ENCODE assay signal across 14 cellular contexts in genomic region chr16:25747160-25747758, GRCh38. TPM values are rescaled to one million over a fixed set of nuclear protein-coding genes. Genes with fewer than 3 reads are reported as not detected.
A peak's percentile ranks its signal among the peaks of the same experiment; 100 is the strongest.
DNase-seq lines count a peak whose midpoint lies in the region; ATAC-seq and TF ChIP-seq lines count a peak whose summit lies in the region.
"Had no signal": no experiment of that assay in that cellular context is flagged by ENCODE, and none has a peak within 500 bp of the region (broad histone marks: within the 10 kb centered on the region; RNA-seq: fewer than 3 reads in every experiment).

No MANE protein-coding gene starts in this region.

- no peak for ATAC-seq in gastroesophageal sphincter
- ATAC-seq: stimulated activated memory B cell treated with anti-CD40 and anti-IgM and Interleukin-4, amounts not matched to agents 10 μg/mL and 1 μg/mL and 100 μg/mL, for 72 hours had no signal

- H3K27me3 ChIP-seq in H7 (ENCODE audit: control insufficient read depth, insufficient read depth, low read length) (no peaks in the 10 kb centered on the region), MG63 (no peaks in the 10 kb centered on the region), gastroesophageal sphincter (no peaks in the 10 kb centered on the region)
- H3K27me3 ChIP-seq: neutrophil had no signal

- H3K9me3 ChIP-seq in MG63 (no peaks in the 10 kb centered on the region), gastroesophageal sphincter (peaks cover 0 to 5% (median 0%) of the 10 kb centered on the region in 3 donors)
- H3K9me3 ChIP-seq: Caco-2, neutrophil had no signal

- no peak overlapping the region for H3K27ac ChIP-seq in gastroesophageal sphincter
- H3K27ac ChIP-seq: neutrophil had no signal

- H3K4me1 Mint-ChIP-seq in activated T-helper 1 cell treated with anti-CD3 and anti-CD28 coated beads, Interleukin-12 subunit alpha, Interleukin-12 subunit beta, Interleukin-2, Interleukin-4 antibody, amounts not matched to agents 30 ng/mL and 10 ng/mL and 1 ng/mL, durations not matched to agents 14 hours and 24 hours and 36 hours (ENCODE audit: low read depth) = no peaks in the 10 kb centered on the region
- peaks cover 10% of the 10 kb centered on the region for H3K4me1 Mint-ChIP-seq in mesothelial cell of epicardium
- H3K4me1 Mint-ChIP-seq: central memory CD8-positive, alpha-beta T cell; stimulated activated memory B cell treated with anti-CD40 and anti-IgM and Interleukin-4, amounts not matched to agents 10 μg/mL and 1 μg/mL and 100 μg/mL, for 72 hours had no signal

- 66 to 100% methylated on average over 1 to 6 of the region's 7 CpGs for WGBS in gastroesophageal sphincter (ENCODE audit: low coverage in 1 of 2), 2 donors

- TF ChIP-seq EP300 in gastroesophageal sphincter (IDR thresholded peaks at IDR 0.05) = no peak

- intact Hi-C loops in activated T-helper 1 cell treated with anti-CD3 and anti-CD28 coated beads, Interleukin-12 subunit alpha, Interleukin-12 subunit beta, Interleukin-2, Interleukin-4 antibody, amounts not matched to agents 30 ng/mL and 10 ng/mL and 1 ng/mL, durations not matched to agents 14 hours and 24 hours and 36 hours (cut with micrococcal nuclease) = no loop called here

- H3K4me3 ChIP-seq in H7 (ENCODE audit: insufficient read depth, low read depth, low read length) (no peak overlapping the region), MG63 (no peak overlapping the region), gastroesophageal sphincter (no peak overlapping the region)

- no peaks in the 10 kb centered on the region for H3K36me3 Mint-ChIP-seq in activated T-helper 1 cell treated with anti-CD3 and anti-CD28 coated beads, Interleukin-12 subunit alpha, Interleukin-12 subunit beta, Interleukin-2, Interleukin-4 antibody, amounts not matched to agents 30 ng/mL and 10 ng/mL and 1 ng/mL, durations not matched to agents 14 hours and 24 hours and 36 hours (ENCODE audit: low read depth)
- H3K36me3 Mint-ChIP-seq in mesothelial cell of epicardium = peaks cover 2% of the 10 kb centered on the region
- H3K36me3 Mint-ChIP-seq: stimulated activated memory B cell treated with anti-CD40 and anti-IgM and Interleukin-4, amounts not matched to agents 10 μg/mL and 1 μg/mL and 100 μg/mL, for 72 hours had no signal

- no peak for TF ChIP-seq POLR2A in gastroesophageal sphincter (IDR thresholded peaks at IDR 0.05)

- DNase-seq in H7 (peak; percentile 17), MG63 (peak; percentile 8), mesothelial cell of epicardium (ENCODE audit: low spot score in 2 of 2, unreplicated experiment in 2 of 2) (peak; percentile 23 to 69), AML-193 (lab: John Stamatoyannopoulos, UW) (no peak), GF-D8 (lab: John Stamatoyannopoulos, UW) (no peak)
- DNase-seq in activated T-helper 1 cell treated with anti-CD3 and anti-CD28 coated beads, Interleukin-12 subunit alpha, Interleukin-12 subunit beta, Interleukin-2, Interleukin-4 antibody, amounts not matched to agents 30 ng/mL and 10 ng/mL and 1 ng/mL, durations not matched to agents 14 hours and 24 hours and 36 hours (ENCODE audit: low spot score) = peak; percentile 2
- DNase-seq: activated gamma-delta T cell treated with Interleukin-2 at 50 U/mL for 16 hours, kidney glomerular epithelial cell, NCI-H1694 treated with DMSO at 0.1 percent for 48 hours had no signal

- TF ChIP-seq CTCF in mesothelial cell of epicardium (IDR thresholded peaks at IDR 0.05; ENCODE audit: unreplicated experiment) (no peak), gastroesophageal sphincter (IDR thresholded peaks at IDR 0.05) (no peak)

- no peak overlapping the region for H3K27ac Mint-ChIP-seq in activated T-helper 1 cell treated with anti-CD3 and anti-CD28 coated beads, Interleukin-12 subunit alpha, Interleukin-12 subunit beta, Interleukin-2, Interleukin-4 antibody, amounts not matched to agents 30 ng/mL and 10 ng/mL and 1 ng/mL, durations not matched to agents 14 hours and 24 hours and 36 hours
- no peak overlapping the region for H3K27ac Mint-ChIP-seq in mesothelial cell of epicardium
- H3K27ac Mint-ChIP-seq: stimulated activated memory B cell treated with anti-CD40 and anti-IgM and Interleukin-4, amounts not matched to agents 10 μg/mL and 1 μg/mL and 100 μg/mL, for 72 hours had no signal

- H3K36me3 ChIP-seq in H7 (replicated peaks; ENCODE audit: control insufficient read depth, insufficient read depth, low read length) (no peaks in the 10 kb centered on the region), MG63 (no peaks in the 10 kb centered on the region), gastroesophageal sphincter (no peaks in the 10 kb centered on the region)
- H3K36me3 ChIP-seq: neutrophil had no signal

- no peaks in the 10 kb centered on the region for H3K27me3 Mint-ChIP-seq in activated T-helper 1 cell treated with anti-CD3 and anti-CD28 coated beads, Interleukin-12 subunit alpha, Interleukin-12 subunit beta, Interleukin-2, Interleukin-4 antibody, amounts not matched to agents 30 ng/mL and 10 ng/mL and 1 ng/mL, durations not matched to agents 14 hours and 24 hours and 36 hours (ENCODE audit: insufficient read depth)
- peaks cover 4% of the 10 kb centered on the region for H3K27me3 Mint-ChIP-seq in mesothelial cell of epicardium (ENCODE audit: low read depth)
- H3K27me3 Mint-ChIP-seq: central memory CD8-positive, alpha-beta T cell; stimulated activated memory B cell treated with anti-CD40 and anti-IgM and Interleukin-4, amounts not matched to agents 10 μg/mL and 1 μg/mL and 100 μg/mL, for 72 hours had no signal

- H3K9me3 Mint-ChIP-seq in activated T-helper 1 cell treated with anti-CD3 and anti-CD28 coated beads, Interleukin-12 subunit alpha, Interleukin-12 subunit beta, Interleukin-2, Interleukin-4 antibody, amounts not matched to agents 30 ng/mL and 10 ng/mL and 1 ng/mL, durations not matched to agents 14 hours and 24 hours and 36 hours = peaks cover 3% of the 10 kb centered on the region
- H3K9me3 Mint-ChIP-seq in mesothelial cell of epicardium = peaks cover 8% of the 10 kb centered on the region

- no peak overlapping the region for H3K4me3 Mint-ChIP-seq in activated T-helper 1 cell treated with anti-CD3 and anti-CD28 coated beads, Interleukin-12 subunit alpha, Interleukin-12 subunit beta, Interleukin-2, Interleukin-4 antibody, amounts not matched to agents 30 ng/mL and 10 ng/mL and 1 ng/mL, durations not matched to agents 14 hours and 24 hours and 36 hours
- H3K4me3 Mint-ChIP-seq in mesothelial cell of epicardium = no peak overlapping the region
- H3K4me3 Mint-ChIP-seq: central memory CD8-positive, alpha-beta T cell; stimulated activated memory B cell treated with anti-CD40 and anti-IgM and Interleukin-4, amounts not matched to agents 10 μg/mL and 1 μg/mL and 100 μg/mL, for 72 hours had no signal

- H3K4me1 ChIP-seq in gastroesophageal sphincter = no peaks in the 10 kb centered on the region
- H3K4me1 ChIP-seq: Caco-2 had no signal

RNA-seq across cellular contexts. Expression of gene HS3ST4, which starts 55.5 kb away (rescaled TPM):
- total RNA-seq in H7 (2014; rRNA removed; shearing (Covaris generic)) = 1.9 and 3.3 TPM in 2 replicates
- total RNA-seq in MG63 (2014; rRNA removed; shearing (Covaris generic); ENCODE audit: low replicate concordance) = 0.23 TPM in 1 of 2 replicates, not detected in the other
- not detected in 2 replicates for total RNA-seq in activated T-helper 1 cell treated with anti-CD3 and anti-CD28 coated beads, Interleukin-12 subunit alpha, Interleukin-12 subunit beta, Interleukin-2, Interleukin-4 antibody, amounts not matched to agents 30 ng/mL and 10 ng/mL and 1 ng/mL, durations not matched to agents 14 hours and 24 hours and 36 hours
- 11.1 to 13.4 TPM (median 12.6 TPM) in 3 replicates for total RNA-seq in mesothelial cell of epicardium
- under 1 TPM in 1 of 4 donors, not detected in 3; 0.12 TPM for total RNA-seq in gastroesophageal sphincter

Comparison
In these comparisons a context has a peak if more than half of its experiments do, and no peak if none do; other contexts are left out.
1. DNase-seq: peak in H7 (single experiment), MG63 (single experiment), activated T-helper 1 cell treated with anti-CD3 and anti-CD28 coated beads, Interleukin-12 subunit alpha, Interleukin-12 subunit beta, Interleukin-2, Interleukin-4 antibody, amounts not matched to agents 30 ng/mL and 10 ng/mL and 1 ng/mL, durations not matched to agents 14 hours and 24 hours and 36 hours (single experiment) and mesothelial cell of epicardium (2 of 2); none in AML-193 (0 of 2) and GF-D8 (single experiment).